11 cellular contexts compared by ENCODE assay signal in the genomic region with DNA sequence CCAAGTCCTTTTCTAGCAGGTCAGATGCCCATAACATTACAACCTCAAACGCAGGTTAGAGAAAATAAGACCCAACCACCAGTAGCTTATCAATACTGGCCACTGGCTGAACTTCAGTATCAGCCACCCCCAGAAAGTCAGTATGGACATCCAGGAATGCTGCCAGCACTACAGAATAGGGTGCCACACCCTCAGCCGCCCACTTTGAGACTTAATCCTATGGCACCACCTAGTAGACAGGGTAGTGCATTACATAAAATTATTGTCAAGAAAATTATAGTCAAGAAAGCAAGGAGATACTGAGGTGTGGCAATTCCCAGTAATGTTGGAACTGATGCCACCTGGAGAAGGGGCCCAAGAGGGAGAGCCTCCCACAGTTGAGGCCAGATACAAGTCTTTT. TPM values are rescaled to one million over a fixed set of nuclear protein-coding genes. Genes with fewer than 3 reads are reported as not detected.
DNase-seq lines count a peak whose midpoint lies in the region; ATAC-seq and TF ChIP-seq lines count a peak whose summit lies in the region.
"Had no signal": no experiment of that assay in that cellular context is flagged by ENCODE, and none has a peak within 500 bp of the region (broad histone marks: within the 10 kb centered on the region; RNA-seq: fewer than 3 reads in every experiment).

No MANE protein-coding gene starts in this region.

- no peaks in the 10 kb centered on the region for H3K9me3 Mint-ChIP-seq in activated naive CD8-positive, alpha-beta T cell treated with anti-CD3 and anti-CD28 coated beads, Interleukin-2, amount 50 U/mL, for 24 hours

- H3K27ac ChIP-seq in SK-N-SH (ENCODE audit: low read depth in 2 of 2, low read length in 1 of 2) (no peak overlapping the region), mammary epithelial cell (ENCODE audit: insufficient read depth, low read depth, low read length) (no peak overlapping the region), temporal lobe (ENCODE audit: low read depth, low read length) (peak overlapping the region; percentile 82), psoas muscle (no peak overlapping the region)

- ATAC-seq in SK-N-SH treated with all-trans-retinoic acid at 6 μM for 48 hours (no peak), psoas muscle (no peak)
- no peak for ATAC-seq in activated naive CD8-positive, alpha-beta T cell treated with anti-CD3 and anti-CD28 coated beads, Interleukin-2, amount 50 U/mL, for 24 hours
- ATAC-seq: activated CD8-positive, alpha-beta memory T cell treated with anti-CD3 and anti-CD28 coated beads, Interleukin-2, amount 10 ng/mL, durations not matched to agents 7 days and 5 days had no signal

- no peaks in the 10 kb centered on the region for H3K36me3 Mint-ChIP-seq in activated naive CD8-positive, alpha-beta T cell treated with anti-CD3 and anti-CD28 coated beads, Interleukin-2, amount 50 U/mL, for 24 hours (ENCODE audit: low read depth)
- H3K36me3 Mint-ChIP-seq: activated CD8-positive, alpha-beta memory T cell treated with anti-CD3 and anti-CD28 coated beads, Interleukin-2, amount 10 ng/mL, durations not matched to agents 7 days and 5 days had no signal

- no peak for TF ChIP-seq EP300 in SK-N-SH (IDR thresholded peaks at IDR 0.05; ENCODE audit: borderline replicate concordance in 1 of 2, low read depth in 1 of 2, low read length in 1 of 2)

- H3K79me2 ChIP-seq in SK-N-SH (ENCODE audit: insufficient read depth), result no peaks in the 10 kb centered on the region
- no peaks in the 10 kb centered on the region for H3K79me2 ChIP-seq in mammary epithelial cell (ENCODE audit: insufficient read depth, low read length)

- TF ChIP-seq RAD21 in SK-N-SH (IDR thresholded peaks at IDR 0.05; ENCODE audit: low read length), result no peak

- no peak overlapping the region for H3K4me3 Mint-ChIP-seq in activated naive CD8-positive, alpha-beta T cell treated with anti-CD3 and anti-CD28 coated beads, Interleukin-2, amount 50 U/mL, for 24 hours
- H3K4me3 Mint-ChIP-seq: activated CD8-positive, alpha-beta memory T cell treated with anti-CD3 and anti-CD28 coated beads, Interleukin-2, amount 10 ng/mL, durations not matched to agents 7 days and 5 days had no signal

- no peaks in the 10 kb centered on the region for H3K9me2 ChIP-seq in SK-N-SH

- H4K20me1 ChIP-seq in SK-N-SH (ENCODE audit: insufficient read depth), result no peaks in the 10 kb centered on the region
- H4K20me1 ChIP-seq in mammary epithelial cell (ENCODE audit: insufficient read depth, low read length), result no peaks in the 10 kb centered on the region

- no peak overlapping the region for H3K27ac Mint-ChIP-seq in activated naive CD8-positive, alpha-beta T cell treated with anti-CD3 and anti-CD28 coated beads, Interleukin-2, amount 50 U/mL, for 24 hours
- H3K27ac Mint-ChIP-seq: activated CD8-positive, alpha-beta memory T cell treated with anti-CD3 and anti-CD28 coated beads, Interleukin-2, amount 10 ng/mL, durations not matched to agents 7 days and 5 days had no signal

- H2AFZ ChIP-seq in SK-N-SH (ENCODE audit: low read depth), result no peak overlapping the region
- H2AFZ ChIP-seq in mammary epithelial cell (ENCODE audit: low read depth, low read length), result no peak overlapping the region

- H3K27me3 ChIP-seq in SK-N-SH (ENCODE audit: insufficient read depth) (peaks cover 23% of the 10 kb centered on the region; the same call in 1 of the 2 replicates), mammary epithelial cell (ENCODE audit: insufficient read depth, low read length) (peaks cover 2% of the 10 kb centered on the region), psoas muscle (ENCODE audit: insufficient read depth in 3 of 3, low read length in 2 of 3) (no peaks in the 10 kb centered on the region)

- 8% methylated on average over 2 of the region's 2 CpGs for WGBS in SK-N-SH (ENCODE audit: low lambda C conversion rate)
- 70% methylated on average over 2 of the region's 2 CpGs for WGBS in mammary epithelial cell (ENCODE audit: low coverage, missing lambda C conversion rate)
- 86 to 98% (median 91%) methylated on average over 2 of the region's 2 CpGs for WGBS in psoas muscle, 3 donors

- H3F3A ChIP-seq in SK-N-SH (replicated peaks; ENCODE audit: insufficient read depth), result no peaks in the 10 kb centered on the region

- H3K4me2 ChIP-seq in SK-N-SH (no peak overlapping the region), mammary epithelial cell (ENCODE audit: insufficient read depth, low read depth, low read length) (no peak overlapping the region)

- dilution Hi-C loops in mammary epithelial cell (cut with HindIII; ENCODE audit: low sequenced_read_pairs), result no loop called here

- H3K4me3 ChIP-seq in SK-N-SH (ENCODE audit: low read depth in 2 of 2, low read length in 1 of 2) (no peak overlapping the region), mammary epithelial cell (replicated peaks in 1 of 3; ENCODE audit: insufficient read depth in 1 of 3, low read depth in 2 of 3, low read length in 3 of 3) (no peak overlapping the region), psoas muscle (no peak overlapping the region)

- POLR2A ChIA-PET in SK-N-SH (lab: Yijun Ruan, JAX), result no interaction called here

- TF ChIP-seq CTCF in SK-N-SH (IDR thresholded peaks at IDR 0.05), result peak; percentile 22; the same call in 1 of the 2 replicates
- TF ChIP-seq CTCF in mammary epithelial cell (conservative IDR thresholded peaks at IDR 0.05 in 1 of 2, IDR thresholded peaks at IDR 0.05 in 1 of 2; ENCODE audit: extremely low read depth in 1 of 2, insufficient read depth in 1 of 2, low read depth in 1 of 2, low read length in 2 of 2), result peak; percentile 14 to 51
- no peak for TF ChIP-seq CTCF in psoas muscle (IDR thresholded peaks at IDR 0.05)

- no peak overlapping the region for H3K9ac ChIP-seq in SK-N-SH
- no peak overlapping the region for H3K9ac ChIP-seq in mammary epithelial cell (ENCODE audit: insufficient read depth, low read length)

- BruUV-seq in mammary epithelial cell (replicated peaks; lab: Mats Ljungman, UMichigan), result no TSS peak

- H3K4me1 ChIP-seq in SK-N-SH (ENCODE audit: control insufficient read depth in 1 of 2, insufficient read depth in 2 of 2, low read depth in 1 of 2, low read length in 1 of 2), result no peaks in the 10 kb centered on the region
- no peaks in the 10 kb centered on the region for H3K4me1 ChIP-seq in mammary epithelial cell (ENCODE audit: insufficient read depth, low read length)
- no peaks in the 10 kb centered on the region for H3K4me1 ChIP-seq in psoas muscle

- H3K9me3 ChIP-seq in SK-N-SH (no peaks in the 10 kb centered on the region), mammary epithelial cell (replicated peaks; ENCODE audit: insufficient read depth, low read length) (no peaks in the 10 kb centered on the region), psoas muscle (no peaks in the 10 kb centered on the region)

- in situ Hi-C loops in mammary epithelial cell (cut with MboI; ENCODE audit: low sequenced_read_pairs in 2 of 2), result loop anchor here (25.0 kb wide), 1 partner anchor 210 kb away; no protein-coding TSS in a partner anchor

- no peaks in the 10 kb centered on the region for H3K4me1 Mint-ChIP-seq in activated naive CD8-positive, alpha-beta T cell treated with anti-CD3 and anti-CD28 coated beads, Interleukin-2, amount 50 U/mL, for 24 hours
- H3K4me1 Mint-ChIP-seq: activated CD8-positive, alpha-beta memory T cell treated with anti-CD3 and anti-CD28 coated beads, Interleukin-2, amount 10 ng/mL, durations not matched to agents 7 days and 5 days had no signal

- intact Hi-C loops in mammary epithelial cell (cut with micrococcal nuclease) (loop anchor here (1.0 to 10.0 kb wide), 3 partner anchors 63 to 229 kb away; no protein-coding TSS in a partner anchor), psoas muscle (cut with DNase I) (no loop called here)

- DNase-seq in SK-N-SH (no peak), NAMALWA (ENCODE audit: low spot score) (peak; percentile 40), mammary epithelial cell (peak; percentile 38), psoas muscle (no peak), epidermal melanocyte (ENCODE audit: insufficient read length, low spot score) (no peak)
- DNase-seq in activated naive CD8-positive, alpha-beta T cell treated with anti-CD3 and anti-CD28 coated beads, Interleukin-2, amount 50 U/mL, for 24 hours, result no peak
- DNase-seq: activated CD8-positive, alpha-beta memory T cell treated with anti-CD3 and anti-CD28 coated beads, Interleukin-2, amount 10 ng/mL, durations not matched to agents 7 days and 5 days; NK-92 treated with Interleukin-12 subunit alpha and Interleukin-12 subunit beta, amount 100 ng/mL, for 24 hours had no signal

- CTCF ChIA-PET in SK-N-SH (lab: Yijun Ruan, JAX) (no interaction called here), mammary epithelial cell (lab: Charles Lee; ENCODE audit: low non-redundant PET) (no interaction called here)

- peaks cover 12% of the 10 kb centered on the region for H3K27me3 Mint-ChIP-seq in activated naive CD8-positive, alpha-beta T cell treated with anti-CD3 and anti-CD28 coated beads, Interleukin-2, amount 50 U/mL, for 24 hours

- H3K36me3 ChIP-seq in SK-N-SH (replicated peaks in 1 of 2; ENCODE audit: control insufficient read depth in 1 of 2, insufficient read depth in 2 of 2, low read length in 1 of 2), result no peaks in the 10 kb centered on the region
- no peaks in the 10 kb centered on the region for H3K36me3 ChIP-seq in mammary epithelial cell (ENCODE audit: insufficient read depth, low read length)
- no peaks in the 10 kb centered on the region for H3K36me3 ChIP-seq in psoas muscle (ENCODE audit: insufficient read depth in 1 of 2, low read depth in 1 of 2)

RNA-seq across cellular contexts. Expression of a gene that starts 19.9 kb away (rescaled TPM):
- polyA plus RNA-seq in SK-N-SH (2012; rRNA removed) (not detected in 2 replicates), mammary epithelial cell (not detected), psoas muscle (under 1 TPM in 2 of 3 donors, not detected in 1; 0.08 to 0.26 TPM)
- polyA plus RNA-seq in SK-N-SH (2012; cell fraction: cytosol; rRNA removed), result not detected in 2 replicates
- polyA plus RNA-seq in SK-N-SH (2012; cell fraction: nucleus; rRNA removed), result not detected in 2 replicates
- total RNA-seq in mammary epithelial cell (not detected), temporal lobe (0.98 TPM), psoas muscle (under 1 TPM in 1 of 4 donors, not detected in 3; 0.58 TPM)
- polyA minus RNA-seq in mammary epithelial cell, result not detected

RNA-seq across cellular contexts. Expression of a gene that starts 34.5 kb away (rescaled TPM):
- not detected in 2 replicates for polyA plus RNA-seq in SK-N-SH (2012; rRNA removed)
- polyA plus RNA-seq in SK-N-SH (2012; cell fraction: cytosol; rRNA removed), result not detected in 2 replicates
- polyA plus RNA-seq in SK-N-SH (2012; cell fraction: nucleus; rRNA removed), result not detected in 2 replicates
- not detected for total RNA-seq in mammary epithelial cell
- not detected for polyA plus RNA-seq in mammary epithelial cell
- not detected for polyA minus RNA-seq in mammary epithelial cell
- not detected for total RNA-seq in temporal lobe
- not detected for total RNA-seq in psoas muscle
- polyA plus RNA-seq in psoas muscle, result not detected
- total RNA-seq: activated CD8-positive, alpha-beta memory T cell treated with anti-CD3 and anti-CD28 coated beads, Interleukin-2, amount 10 ng/mL, durations not matched to agents 7 days and 5 days; renal cortical epithelial cell had no signal

RNA-seq across cellular contexts. Expression of a gene that starts 56.3 kb away (rescaled TPM):
- not detected in 2 replicates for polyA plus RNA-seq in SK-N-SH (2012; rRNA removed)
- not detected in 2 replicates for polyA plus RNA-seq in SK-N-SH (2012; cell fraction: cytosol; rRNA removed)
- not detected in 2 replicates for polyA plus RNA-seq in SK-N-SH (2012; cell fraction: nucleus; rRNA removed)
- not detected for total RNA-seq in mammary epithelial cell
- not detected for polyA plus RNA-seq in mammary epithelial cell
- not detected for polyA minus RNA-seq in mammary epithelial cell
- total RNA-seq in temporal lobe, result not detected
- not detected for total RNA-seq in psoas muscle
- polyA plus RNA-seq in psoas muscle, result not detected
- total RNA-seq: activated CD8-positive, alpha-beta memory T cell treated with anti-CD3 and anti-CD28 coated beads, Interleukin-2, amount 10 ng/mL, durations not matched to agents 7 days and 5 days; renal cortical epithelial cell had no signal

Comparison
In these comparisons a context has a peak if more than half of its experiments do, and no peak if none do; other contexts are left out.
1. DNase-seq: peak in NAMALWA (single experiment) and mammary epithelial cell (single experiment); none in SK-N-SH (single experiment), psoas muscle (0 of 2), epidermal melanocyte (single experiment) and activated naive CD8-positive, alpha-beta T cell treated with anti-CD3 and anti-CD28 coated beads, Interleukin-2, amount 50 U/mL, for 24 hours (single experiment).